In genomic region chr2:130850788-130851623, GRCh38 we compare ENCODE assay signal across 1 cellular context.
TF ChIP-seq lines count a peak whose summit lies in the region.

No MANE protein-coding gene starts in this region.

TF ChIP-seq in H1, 55 proteins besides CTCF, POLR2A, EP300 and RAD21 (continued from another document):
- no peak for TF ChIP-seq SUZ12 (IDR thresholded peaks at IDR 0.05; ENCODE audit: low read length)
TF ChIP-seq in H1: peak in this region for 0.
